ENCODE assay signal across 34 cellular contexts in the genomic region with DNA sequence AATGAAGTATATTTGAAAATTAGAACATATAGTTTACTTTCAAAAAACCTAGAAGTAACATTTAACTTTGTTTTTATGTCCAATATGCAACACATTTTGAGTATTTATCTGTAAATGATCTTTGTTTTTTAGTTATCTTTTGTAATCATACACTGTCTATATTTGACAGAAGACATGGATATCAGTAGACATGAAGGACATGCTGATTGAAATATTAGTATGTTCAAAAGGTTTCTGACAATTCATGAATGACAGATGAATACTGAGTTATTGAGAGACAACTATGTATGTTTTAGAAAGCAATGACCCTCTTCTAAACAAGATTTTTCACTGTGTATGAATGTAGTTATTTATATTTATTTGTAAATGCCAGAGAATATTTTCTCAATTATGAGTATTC.
"Had no signal": no experiment of that assay in that cellular context is flagged by ENCODE, and none has a peak within 500 bp of the region (broad histone marks: within the 10 kb centered on the region; RNA-seq: fewer than 3 reads in every experiment).

No MANE protein-coding gene starts in this region.

- H3K4me3 ChIP-seq: MG63 had no signal

- H3K9me3 ChIP-seq: MG63 had no signal

- H3K4me2 ChIP-seq: KMS-11 had no signal

- H3K27ac ChIP-seq: KMS-11 had no signal

- DNase-seq: Kasumi-1, KG1, MG63, MM.1S, MV-4-11, NCI-H1048, NCI-H1092, NCI-H1092 treated with DMSO at 0.1 percent for 48 hours, NCI-H1105, NCI-H1105 treated with DMSO at 0.1 percent for 48 hours, NCI-H1417, NCI-H1417 treated with DMSO at 0.1 percent for 48 hours, NCI-H1436, NCI-H1436 treated with DMSO at 0.1 percent for 48 hours, NCI-H146, NCI-H1694, NCI-H1694 treated with DMSO at 0.1 percent for 48 hours, NCI-H187, NCI-H187 treated with DMSO at 0.1 percent for 48 hours, NCI-H1930, NCI-H2029, NCI-H2029 treated with DMSO at 0.1 percent for 48 hours, NCI-H2081, NCI-H2081 treated with DMSO at 0.1 percent for 48 hours, NCI-H2107, NCI-H2171, NCI-H2171 treated with DMSO at 0.1 percent for 48 hours, NCI-H2227 treated with DMSO at 0.1 percent for 48 hours, NCI-H226, NCI-H345, NCI-H446, NCI-H446 treated with DMSO at 0.1 percent for 48 hours, NCI-H510A had no signal

- H3K27me3 ChIP-seq: MG63 had no signal

- H3K36me3 ChIP-seq: MG63 had no signal

- H3K9ac ChIP-seq: KMS-11 had no signal
